In the genomic region with DNA sequence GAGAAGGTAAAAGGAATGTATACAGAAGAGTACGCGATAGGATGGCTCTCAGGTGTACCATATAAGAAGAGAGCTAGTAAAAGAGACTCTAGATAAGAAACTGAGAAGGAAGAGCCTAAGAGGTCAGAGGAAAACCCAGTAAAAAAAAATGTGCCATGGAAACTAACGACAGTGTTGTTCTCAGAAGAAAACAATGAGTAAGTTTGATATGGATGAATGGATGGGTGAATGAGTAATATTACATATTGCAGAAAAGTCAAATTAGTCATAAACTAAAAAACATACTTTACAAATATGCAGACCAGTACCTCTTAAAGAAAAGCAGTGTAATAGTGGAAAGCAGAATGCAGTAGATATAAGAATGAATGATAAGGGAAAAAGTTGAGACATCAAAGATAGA, we compare ENCODE assay signal across 22 cellular contexts.
DNase-seq lines count a peak whose midpoint lies in the region; ATAC-seq and TF ChIP-seq lines count a peak whose summit lies in the region.
"Had no signal": no experiment of that assay in that cellular context is flagged by ENCODE, and none has a peak within 500 bp of the region (broad histone marks: within the 10 kb centered on the region; RNA-seq: fewer than 3 reads in every experiment).

No MANE protein-coding gene starts in this region.

- in situ Hi-C loops in GM23248 (cut with MboI) (no loop called here), astrocyte of the spinal cord (cut with HindIII; ENCODE audit: low sequenced_read_pairs) (no loop called here)

- H3K9me2 ChIP-seq in GM23248 (ENCODE audit: insufficient read depth): no peaks in the 10 kb centered on the region
- H3K9me2 ChIP-seq: SK-N-SH had no signal

- no peak overlapping the region for H3K4me2 ChIP-seq in GM23248 (ENCODE audit: unreplicated experiment)
- H3K4me2 ChIP-seq: SK-N-SH had no signal

- H3K4me1 ChIP-seq in ACC112 (ENCODE audit: control insufficient read depth, insufficient read depth, low read length, unreplicated experiment) (peaks cover 10% of the 10 kb centered on the region), GM23248 (ENCODE audit: insufficient read depth) (peaks cover 8% of the 10 kb centered on the region; the same call in 1 of the 2 replicates), foreskin keratinocyte (peaks cover 4% of the 10 kb centered on the region), mucosa of descending colon (ENCODE audit: low read depth) (no peaks in the 10 kb centered on the region)
- H3K4me1 ChIP-seq: thyroid gland had no signal

- TF ChIP-seq CTCF in astrocyte of the spinal cord (IDR thresholded peaks at IDR 0.05; ENCODE audit: low read depth, low read length) (no peak), foreskin keratinocyte (conservative IDR thresholded peaks at IDR 0.05) (no peak), coronary artery (IDR thresholded peaks at IDR 0.05) (no peak), mucosa of descending colon (IDR thresholded peaks at IDR 0.05) (no peak)

- H3K36me3 ChIP-seq in ACC112 (ENCODE audit: insufficient read depth, low read length) (no peaks in the 10 kb centered on the region), GM23248 (ENCODE audit: low read depth) (no peaks in the 10 kb centered on the region), mucosa of descending colon (ENCODE audit: low read depth) (no peaks in the 10 kb centered on the region)
- H3K36me3 ChIP-seq: thyroid gland had no signal

- intact Hi-C loops in mucosa of descending colon (cut with DNase I, micrococcal nuclease): no loop called here

- no peak overlapping the region for H3K9ac ChIP-seq in GM23248
- H3K9ac ChIP-seq: SK-N-SH had no signal

- H4K20me1 ChIP-seq in GM23248 (ENCODE audit: insufficient read depth): no peaks in the 10 kb centered on the region

- H3K27me3 ChIP-seq in ACC112 (ENCODE audit: insufficient read depth, low read length) (no peaks in the 10 kb centered on the region), GM23248 (replicated peaks; ENCODE audit: insufficient read depth) (no peaks in the 10 kb centered on the region), foreskin keratinocyte (no peaks in the 10 kb centered on the region)
- H3K27me3 ChIP-seq: thyroid gland had no signal

- no peak overlapping the region for H2AFZ ChIP-seq in ACC112 (ENCODE audit: low read length, unreplicated experiment)
- H2AFZ ChIP-seq in GM23248: no peak overlapping the region

- DNase-seq in GM23248: peak; percentile 57
- peak; percentile 21 for DNase-seq in astrocyte of the spinal cord (ENCODE audit: low read depth, low spot score)
- peak; percentile 44 to 64 for DNase-seq in foreskin keratinocyte
- DNase-seq in coronary artery (ENCODE audit: low spot score): no peak
- DNase-seq in mucosa of descending colon: no peak
- no peak for DNase-seq in stimulated activated CD4-positive, alpha-beta T cell treated with anti-CD3 and anti-CD28 coated beads, Interleukin-4, amount 100 ng/mL, for 1 hour
- DNase-seq: activated CD4-positive, alpha-beta T cell treated with anti-CD3 and anti-CD28 coated beads for 48 hours; activated CD8-positive, alpha-beta memory T cell treated with anti-CD3 and anti-CD28 coated beads, Interleukin-2, amount 50 U/mL, for 4 hours; activated naive CD4-positive, alpha-beta T cell; CD4-positive, alpha-beta memory T cell; DMS79 treated with DMSO at 0.1 percent for 48 hours; hypothalamus; NCI-H1417; NCI-H2171; NCI-H774; SK-N-SH; thyroid gland had no signal

- H3F3A ChIP-seq in GM23248 (ENCODE audit: insufficient read depth): no peaks in the 10 kb centered on the region

- H3K4me3 ChIP-seq in ACC112 (ENCODE audit: low read depth, low read length): no peak overlapping the region
- H3K4me3 ChIP-seq in GM23248: no peak overlapping the region
- no peak overlapping the region for H3K4me3 ChIP-seq in astrocyte of the spinal cord (ENCODE audit: low read depth, low read length)
- no peak overlapping the region for H3K4me3 ChIP-seq in coronary artery
- no peak overlapping the region for H3K4me3 ChIP-seq in mucosa of descending colon
- H3K4me3 ChIP-seq: thyroid gland had no signal

- ATAC-seq in foreskin keratinocyte (peak; percentile 88), mucosa of descending colon (no peak), HG03095 (IDR thresholded peaks at IDR 0.05; ENCODE audit: unreplicated experiment) (no peak)
- ATAC-seq: Panc1; stimulated activated memory B cell treated with anti-CD40 and anti-IgM and Interleukin-4, amounts not matched to agents 10 μg/mL and 1 μg/mL and 100 μg/mL, for 72 hours had no signal

- peak overlapping the region; percentile 69 for H3K27ac ChIP-seq in ACC112 (ENCODE audit: low read depth, low read length)
- H3K27ac ChIP-seq in GM23248: no peak overlapping the region
- H3K27ac ChIP-seq in foreskin keratinocyte: no peak overlapping the region
- no peak overlapping the region for H3K27ac ChIP-seq in coronary artery
- H3K27ac ChIP-seq: epithelial cell of prostate, thyroid gland had no signal

- no peaks in the 10 kb centered on the region for H3K79me2 ChIP-seq in ACC112 (ENCODE audit: control insufficient read depth, insufficient read depth, low read length, unreplicated experiment)
- no peaks in the 10 kb centered on the region for H3K79me2 ChIP-seq in GM23248 (ENCODE audit: insufficient read depth)

- H3K9me3 ChIP-seq in GM23248 (ENCODE audit: low read depth) (no peaks in the 10 kb centered on the region), mucosa of descending colon (no peaks in the 10 kb centered on the region)
- H3K9me3 ChIP-seq: SK-N-SH, thyroid gland had no signal

- WGBS in GM23248 (ENCODE audit: low coverage in 1 of 2, low lambda C conversion rate in 2 of 2, missing lambda C conversion rate in 2 of 2), 2 experiments: 67 to 68% methylated on average over 3 of the region's 3 CpGs

Comparison
In these comparisons a context has a peak if more than half of its experiments do, and no peak if none do; other contexts are left out.
1. DNase-seq: peak in GM23248 (single experiment), astrocyte of the spinal cord (single experiment) and foreskin keratinocyte (2 of 2); none in coronary artery (single experiment), mucosa of descending colon (0 of 3) and stimulated activated CD4-positive, alpha-beta T cell treated with anti-CD3 and anti-CD28 coated beads, Interleukin-4, amount 100 ng/mL, for 1 hour (single experiment).